Comparison of ENCODE assay signal across 1 cellular context in genomic region chr14:101761032-101761880, GRCh38.
TF ChIP-seq lines count a peak whose summit lies in the region.

Gene PPP2R5C, plus strand, starts transcription at chr14:101761709. Its CDS starts 185 bp downstream, at chr14:101761894.

TF ChIP-seq in HepG2, 621 proteins besides CTCF, POLR2A, EP300 and RAD21 (continued from another document and continues in another):
- TF ChIP-seq, protein P1, sequence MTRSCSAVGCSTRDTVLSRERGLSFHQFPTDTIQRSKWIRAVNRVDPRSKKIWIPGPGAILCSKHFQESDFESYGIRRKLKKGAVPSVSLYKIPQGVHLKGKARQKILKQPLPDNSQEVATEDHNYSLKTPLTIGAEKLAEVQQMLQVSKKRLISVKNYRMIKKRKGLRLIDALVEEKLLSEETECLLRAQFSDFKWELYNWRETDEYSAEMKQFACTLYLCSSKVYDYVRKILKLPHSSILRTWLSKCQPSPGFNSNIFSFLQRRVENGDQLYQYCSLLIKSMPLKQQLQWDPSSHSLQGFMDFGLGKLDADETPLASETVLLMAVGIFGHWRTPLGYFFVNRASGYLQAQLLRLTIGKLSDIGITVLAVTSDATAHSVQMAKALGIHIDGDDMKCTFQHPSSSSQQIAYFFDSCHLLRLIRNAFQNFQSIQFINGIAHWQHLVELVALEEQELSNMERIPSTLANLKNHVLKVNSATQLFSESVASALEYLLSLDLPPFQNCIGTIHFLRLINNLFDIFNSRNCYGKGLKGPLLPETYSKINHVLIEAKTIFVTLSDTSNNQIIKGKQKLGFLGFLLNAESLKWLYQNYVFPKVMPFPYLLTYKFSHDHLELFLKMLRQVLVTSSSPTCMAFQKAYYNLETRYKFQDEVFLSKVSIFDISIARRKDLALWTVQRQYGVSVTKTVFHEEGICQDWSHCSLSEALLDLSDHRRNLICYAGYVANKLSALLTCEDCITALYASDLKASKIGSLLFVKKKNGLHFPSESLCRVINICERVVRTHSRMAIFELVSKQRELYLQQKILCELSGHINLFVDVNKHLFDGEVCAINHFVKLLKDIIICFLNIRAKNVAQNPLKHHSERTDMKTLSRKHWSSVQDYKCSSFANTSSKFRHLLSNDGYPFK (CRISPR knock-in tag; IDR thresholded peaks at IDR 0.05; ENCODE audit: borderline replicate concordance): 0 out of 2 replicates have a peak, but pooled peaks have one; percentile 23
- TF ChIP-seq ZNF260 (CRISPR knock-in tag; IDR thresholded peaks at IDR 0.05; ENCODE audit: borderline replicate concordance, low read depth) (no peak), ZSCAN31 (CRISPR knock-in tag; IDR thresholded peaks at IDR 0.05; ENCODE audit: low read depth) (no peak), ZNF136 (CRISPR knock-in tag; IDR thresholded peaks at IDR 0.05; ENCODE audit: low read depth) (no peak), ZNF646 (CRISPR knock-in tag; IDR thresholded peaks at IDR 0.05) (no peak), PCBP2 (optimal IDR thresholded peaks at IDR 0.05; ENCODE audit: low read depth, low read length, poor library complexity, severe bottlenecking) (no peak), USF2 (IDR thresholded peaks at IDR 0.05; ENCODE audit: low read depth, low read length) (no peak), USF2 (CRISPR knock-in tag; IDR thresholded peaks at IDR 0.05; ENCODE audit: borderline replicate concordance) (no peak), MED13 (CRISPR knock-in tag; IDR thresholded peaks at IDR 0.05) (no peak), KMT2A (CRISPR knock-in tag; IDR thresholded peaks at IDR 0.05) (no peak), RXRA (CRISPR knock-in tag; IDR thresholded peaks at IDR 0.05) (peak; percentile 57), ZNF24 (IDR thresholded peaks at IDR 0.05) (no peak), FOXO4 (CRISPR knock-in tag; conservative IDR thresholded peaks at IDR 0.05) (no peak), ZNF770 (CRISPR knock-in tag; IDR thresholded peaks at IDR 0.05) (0 out of 2 replicates have a peak, but pooled peaks have one; percentile 25), ZNF350 (CRISPR knock-in tag; IDR thresholded peaks at IDR 0.05; ENCODE audit: borderline replicate concordance, low read depth) (peak; percentile 60; the same call in 1 of the 2 replicates), ZNF891 (CRISPR knock-in tag; IDR thresholded peaks at IDR 0.05) (peak; percentile 45; the same call in 1 of the 2 replicates)
- TF ChIP-seq, protein P2, sequence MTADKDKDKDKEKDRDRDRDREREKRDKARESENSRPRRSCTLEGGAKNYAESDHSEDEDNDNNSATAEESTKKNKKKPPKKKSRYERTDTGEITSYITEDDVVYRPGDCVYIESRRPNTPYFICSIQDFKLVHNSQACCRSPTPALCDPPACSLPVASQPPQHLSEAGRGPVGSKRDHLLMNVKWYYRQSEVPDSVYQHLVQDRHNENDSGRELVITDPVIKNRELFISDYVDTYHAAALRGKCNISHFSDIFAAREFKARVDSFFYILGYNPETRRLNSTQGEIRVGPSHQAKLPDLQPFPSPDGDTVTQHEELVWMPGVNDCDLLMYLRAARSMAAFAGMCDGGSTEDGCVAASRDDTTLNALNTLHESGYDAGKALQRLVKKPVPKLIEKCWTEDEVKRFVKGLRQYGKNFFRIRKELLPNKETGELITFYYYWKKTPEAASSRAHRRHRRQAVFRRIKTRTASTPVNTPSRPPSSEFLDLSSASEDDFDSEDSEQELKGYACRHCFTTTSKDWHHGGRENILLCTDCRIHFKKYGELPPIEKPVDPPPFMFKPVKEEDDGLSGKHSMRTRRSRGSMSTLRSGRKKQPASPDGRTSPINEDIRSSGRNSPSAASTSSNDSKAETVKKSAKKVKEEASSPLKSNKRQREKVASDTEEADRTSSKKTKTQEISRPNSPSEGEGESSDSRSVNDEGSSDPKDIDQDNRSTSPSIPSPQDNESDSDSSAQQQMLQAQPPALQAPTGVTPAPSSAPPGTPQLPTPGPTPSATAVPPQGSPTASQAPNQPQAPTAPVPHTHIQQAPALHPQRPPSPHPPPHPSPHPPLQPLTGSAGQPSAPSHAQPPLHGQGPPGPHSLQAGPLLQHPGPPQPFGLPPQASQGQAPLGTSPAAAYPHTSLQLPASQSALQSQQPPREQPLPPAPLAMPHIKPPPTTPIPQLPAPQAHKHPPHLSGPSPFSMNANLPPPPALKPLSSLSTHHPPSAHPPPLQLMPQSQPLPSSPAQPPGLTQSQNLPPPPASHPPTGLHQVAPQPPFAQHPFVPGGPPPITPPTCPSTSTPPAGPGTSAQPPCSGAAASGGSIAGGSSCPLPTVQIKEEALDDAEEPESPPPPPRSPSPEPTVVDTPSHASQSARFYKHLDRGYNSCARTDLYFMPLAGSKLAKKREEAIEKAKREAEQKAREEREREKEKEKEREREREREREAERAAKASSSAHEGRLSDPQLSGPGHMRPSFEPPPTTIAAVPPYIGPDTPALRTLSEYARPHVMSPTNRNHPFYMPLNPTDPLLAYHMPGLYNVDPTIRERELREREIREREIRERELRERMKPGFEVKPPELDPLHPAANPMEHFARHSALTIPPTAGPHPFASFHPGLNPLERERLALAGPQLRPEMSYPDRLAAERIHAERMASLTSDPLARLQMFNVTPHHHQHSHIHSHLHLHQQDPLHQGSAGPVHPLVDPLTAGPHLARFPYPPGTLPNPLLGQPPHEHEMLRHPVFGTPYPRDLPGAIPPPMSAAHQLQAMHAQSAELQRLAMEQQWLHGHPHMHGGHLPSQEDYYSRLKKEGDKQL (CRISPR knock-in tag; IDR thresholded peaks at IDR 0.05; ENCODE audit: low read depth): no peak
- TF ChIP-seq, protein P3, sequence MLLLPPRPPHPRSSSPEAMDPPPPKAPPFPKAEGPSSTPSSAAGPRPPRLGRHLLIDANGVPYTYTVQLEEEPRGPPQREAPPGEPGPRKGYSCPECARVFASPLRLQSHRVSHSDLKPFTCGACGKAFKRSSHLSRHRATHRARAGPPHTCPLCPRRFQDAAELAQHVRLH (CRISPR knock-in tag; IDR thresholded peaks at IDR 0.05; ENCODE audit: borderline replicate concordance, low read depth): no peak
- TF ChIP-seq, protein P4, sequence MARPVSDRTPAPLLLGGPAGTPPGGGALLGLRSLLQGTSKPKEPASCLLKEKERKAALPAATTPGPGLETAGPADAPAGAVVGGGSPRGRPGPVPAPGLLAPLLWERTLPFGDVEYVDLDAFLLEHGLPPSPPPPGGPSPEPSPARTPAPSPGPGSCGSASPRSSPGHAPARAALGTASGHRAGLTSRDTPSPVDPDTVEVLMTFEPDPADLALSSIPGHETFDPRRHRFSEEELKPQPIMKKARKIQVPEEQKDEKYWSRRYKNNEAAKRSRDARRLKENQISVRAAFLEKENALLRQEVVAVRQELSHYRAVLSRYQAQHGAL (CRISPR knock-in tag; IDR thresholded peaks at IDR 0.05; ENCODE audit: not compliant biosample characterization): no peak
- TF ChIP-seq, protein P5, sequence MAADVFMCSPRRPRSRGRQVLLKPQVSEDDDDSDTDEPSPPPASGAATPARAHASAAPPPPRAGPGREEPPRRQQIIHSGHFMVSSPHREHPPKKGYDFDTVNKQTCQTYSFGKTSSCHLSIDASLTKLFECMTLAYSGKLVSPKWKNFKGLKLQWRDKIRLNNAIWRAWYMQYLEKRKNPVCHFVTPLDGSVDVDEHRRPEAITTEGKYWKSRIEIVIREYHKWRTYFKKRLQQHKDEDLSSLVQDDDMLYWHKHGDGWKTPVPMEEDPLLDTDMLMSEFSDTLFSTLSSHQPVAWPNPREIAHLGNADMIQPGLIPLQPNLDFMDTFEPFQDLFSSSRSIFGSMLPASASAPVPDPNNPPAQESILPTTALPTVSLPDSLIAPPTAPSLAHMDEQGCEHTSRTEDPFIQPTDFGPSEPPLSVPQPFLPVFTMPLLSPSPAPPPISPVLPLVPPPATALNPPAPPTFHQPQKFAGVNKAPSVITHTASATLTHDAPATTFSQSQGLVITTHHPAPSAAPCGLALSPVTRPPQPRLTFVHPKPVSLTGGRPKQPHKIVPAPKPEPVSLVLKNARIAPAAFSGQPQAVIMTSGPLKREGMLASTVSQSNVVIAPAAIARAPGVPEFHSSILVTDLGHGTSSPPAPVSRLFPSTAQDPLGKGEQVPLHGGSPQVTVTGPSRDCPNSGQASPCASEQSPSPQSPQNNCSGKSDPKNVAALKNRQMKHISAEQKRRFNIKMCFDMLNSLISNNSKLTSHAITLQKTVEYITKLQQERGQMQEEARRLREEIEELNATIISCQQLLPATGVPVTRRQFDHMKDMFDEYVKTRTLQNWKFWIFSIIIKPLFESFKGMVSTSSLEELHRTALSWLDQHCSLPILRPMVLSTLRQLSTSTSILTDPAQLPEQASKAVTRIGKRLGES (CRISPR knock-in tag; IDR thresholded peaks at IDR 0.05; ENCODE audit: borderline replicate concordance): no peak
